2 cellular contexts compared by ENCODE assay signal in the genomic region with DNA sequence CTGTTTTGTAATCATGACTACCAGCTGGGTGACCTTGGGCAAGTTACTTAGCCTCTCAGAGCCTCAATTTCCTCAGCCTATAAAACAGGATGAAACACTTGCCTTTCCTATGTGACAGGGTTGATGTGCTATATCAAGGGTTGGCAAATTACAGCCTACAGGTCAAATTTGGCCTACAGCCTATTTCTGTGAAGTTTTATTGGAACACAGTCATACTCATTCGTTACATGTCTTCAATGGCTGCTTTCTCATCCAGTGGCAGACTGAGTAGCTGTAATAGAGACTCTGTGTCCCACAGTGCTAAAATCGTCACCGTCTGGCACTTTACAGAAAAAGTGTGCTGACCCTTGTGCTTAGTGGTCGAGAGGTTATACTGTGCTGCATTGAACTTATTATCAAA.
TF ChIP-seq lines count a peak whose summit lies in the region.

No MANE protein-coding gene starts in this region.

TF ChIP-seq in HEK293, 187 proteins besides CTCF, POLR2A, EP300 and RAD21 (continued from another document):
- TF ChIP-seq ZNF138 (tag by site-specific recombination; IDR thresholded peaks at IDR 0.05; ENCODE audit: borderline replicate concordance), result no peak
- TF ChIP-seq, protein P1, sequence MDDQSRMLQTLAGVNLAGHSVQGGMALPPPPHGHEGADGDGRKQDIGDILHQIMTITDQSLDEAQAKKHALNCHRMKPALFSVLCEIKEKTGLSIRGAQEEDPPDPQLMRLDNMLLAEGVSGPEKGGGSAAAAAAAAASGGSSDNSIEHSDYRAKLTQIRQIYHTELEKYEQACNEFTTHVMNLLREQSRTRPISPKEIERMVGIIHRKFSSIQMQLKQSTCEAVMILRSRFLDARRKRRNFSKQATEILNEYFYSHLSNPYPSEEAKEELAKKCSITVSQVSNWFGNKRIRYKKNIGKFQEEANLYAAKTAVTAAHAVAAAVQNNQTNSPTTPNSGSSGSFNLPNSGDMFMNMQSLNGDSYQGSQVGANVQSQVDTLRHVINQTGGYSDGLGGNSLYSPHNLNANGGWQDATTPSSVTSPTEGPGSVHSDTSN (CRISPR knock-in tag; IDR thresholded peaks at IDR 0.05), result no peak
- TF ChIP-seq ZNF830 (tag by site-specific recombination; IDR thresholded peaks at IDR 0.05; ENCODE audit: low read depth), result no peak
- TF ChIP-seq ZNF155 (tag by site-specific recombination; IDR thresholded peaks at IDR 0.05), result no peak
- no peak for TF ChIP-seq ZNF785 (tag by site-specific recombination; IDR thresholded peaks at IDR 0.05)
- TF ChIP-seq SCRT1 (tag by site-specific recombination; IDR thresholded peaks at IDR 0.05; ENCODE audit: borderline replicate concordance), result peak; percentile 41; the same call in 1 of the 2 replicates
- no peak for TF ChIP-seq ZNF214 (tag by site-specific recombination; IDR thresholded peaks at IDR 0.05; ENCODE audit: borderline replicate concordance)
- TF ChIP-seq ZNF2 (tag by site-specific recombination; IDR thresholded peaks at IDR 0.05), result no peak
- TF ChIP-seq MEIS1 (CRISPR knock-in tag; IDR thresholded peaks at IDR 0.05; ENCODE audit: borderline replicate concordance), result no peak
- TF ChIP-seq, protein P2, sequence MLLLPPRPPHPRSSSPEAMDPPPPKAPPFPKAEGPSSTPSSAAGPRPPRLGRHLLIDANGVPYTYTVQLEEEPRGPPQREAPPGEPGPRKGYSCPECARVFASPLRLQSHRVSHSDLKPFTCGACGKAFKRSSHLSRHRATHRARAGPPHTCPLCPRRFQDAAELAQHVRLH (tag by site-specific recombination; IDR thresholded peaks at IDR 0.05), result peak; percentile 47; the same call in 1 of the 2 replicates
- peak; percentile 85 for TF ChIP-seq SP7 (tag by site-specific recombination; IDR thresholded peaks at IDR 0.05)
TF ChIP-seq in HEK293: peak in this region for 4.

TF ChIP-seq in GM23338, 12 proteins besides CTCF, POLR2A, EP300 and RAD21 (continued from another document):
- TF ChIP-seq, protein P3, sequence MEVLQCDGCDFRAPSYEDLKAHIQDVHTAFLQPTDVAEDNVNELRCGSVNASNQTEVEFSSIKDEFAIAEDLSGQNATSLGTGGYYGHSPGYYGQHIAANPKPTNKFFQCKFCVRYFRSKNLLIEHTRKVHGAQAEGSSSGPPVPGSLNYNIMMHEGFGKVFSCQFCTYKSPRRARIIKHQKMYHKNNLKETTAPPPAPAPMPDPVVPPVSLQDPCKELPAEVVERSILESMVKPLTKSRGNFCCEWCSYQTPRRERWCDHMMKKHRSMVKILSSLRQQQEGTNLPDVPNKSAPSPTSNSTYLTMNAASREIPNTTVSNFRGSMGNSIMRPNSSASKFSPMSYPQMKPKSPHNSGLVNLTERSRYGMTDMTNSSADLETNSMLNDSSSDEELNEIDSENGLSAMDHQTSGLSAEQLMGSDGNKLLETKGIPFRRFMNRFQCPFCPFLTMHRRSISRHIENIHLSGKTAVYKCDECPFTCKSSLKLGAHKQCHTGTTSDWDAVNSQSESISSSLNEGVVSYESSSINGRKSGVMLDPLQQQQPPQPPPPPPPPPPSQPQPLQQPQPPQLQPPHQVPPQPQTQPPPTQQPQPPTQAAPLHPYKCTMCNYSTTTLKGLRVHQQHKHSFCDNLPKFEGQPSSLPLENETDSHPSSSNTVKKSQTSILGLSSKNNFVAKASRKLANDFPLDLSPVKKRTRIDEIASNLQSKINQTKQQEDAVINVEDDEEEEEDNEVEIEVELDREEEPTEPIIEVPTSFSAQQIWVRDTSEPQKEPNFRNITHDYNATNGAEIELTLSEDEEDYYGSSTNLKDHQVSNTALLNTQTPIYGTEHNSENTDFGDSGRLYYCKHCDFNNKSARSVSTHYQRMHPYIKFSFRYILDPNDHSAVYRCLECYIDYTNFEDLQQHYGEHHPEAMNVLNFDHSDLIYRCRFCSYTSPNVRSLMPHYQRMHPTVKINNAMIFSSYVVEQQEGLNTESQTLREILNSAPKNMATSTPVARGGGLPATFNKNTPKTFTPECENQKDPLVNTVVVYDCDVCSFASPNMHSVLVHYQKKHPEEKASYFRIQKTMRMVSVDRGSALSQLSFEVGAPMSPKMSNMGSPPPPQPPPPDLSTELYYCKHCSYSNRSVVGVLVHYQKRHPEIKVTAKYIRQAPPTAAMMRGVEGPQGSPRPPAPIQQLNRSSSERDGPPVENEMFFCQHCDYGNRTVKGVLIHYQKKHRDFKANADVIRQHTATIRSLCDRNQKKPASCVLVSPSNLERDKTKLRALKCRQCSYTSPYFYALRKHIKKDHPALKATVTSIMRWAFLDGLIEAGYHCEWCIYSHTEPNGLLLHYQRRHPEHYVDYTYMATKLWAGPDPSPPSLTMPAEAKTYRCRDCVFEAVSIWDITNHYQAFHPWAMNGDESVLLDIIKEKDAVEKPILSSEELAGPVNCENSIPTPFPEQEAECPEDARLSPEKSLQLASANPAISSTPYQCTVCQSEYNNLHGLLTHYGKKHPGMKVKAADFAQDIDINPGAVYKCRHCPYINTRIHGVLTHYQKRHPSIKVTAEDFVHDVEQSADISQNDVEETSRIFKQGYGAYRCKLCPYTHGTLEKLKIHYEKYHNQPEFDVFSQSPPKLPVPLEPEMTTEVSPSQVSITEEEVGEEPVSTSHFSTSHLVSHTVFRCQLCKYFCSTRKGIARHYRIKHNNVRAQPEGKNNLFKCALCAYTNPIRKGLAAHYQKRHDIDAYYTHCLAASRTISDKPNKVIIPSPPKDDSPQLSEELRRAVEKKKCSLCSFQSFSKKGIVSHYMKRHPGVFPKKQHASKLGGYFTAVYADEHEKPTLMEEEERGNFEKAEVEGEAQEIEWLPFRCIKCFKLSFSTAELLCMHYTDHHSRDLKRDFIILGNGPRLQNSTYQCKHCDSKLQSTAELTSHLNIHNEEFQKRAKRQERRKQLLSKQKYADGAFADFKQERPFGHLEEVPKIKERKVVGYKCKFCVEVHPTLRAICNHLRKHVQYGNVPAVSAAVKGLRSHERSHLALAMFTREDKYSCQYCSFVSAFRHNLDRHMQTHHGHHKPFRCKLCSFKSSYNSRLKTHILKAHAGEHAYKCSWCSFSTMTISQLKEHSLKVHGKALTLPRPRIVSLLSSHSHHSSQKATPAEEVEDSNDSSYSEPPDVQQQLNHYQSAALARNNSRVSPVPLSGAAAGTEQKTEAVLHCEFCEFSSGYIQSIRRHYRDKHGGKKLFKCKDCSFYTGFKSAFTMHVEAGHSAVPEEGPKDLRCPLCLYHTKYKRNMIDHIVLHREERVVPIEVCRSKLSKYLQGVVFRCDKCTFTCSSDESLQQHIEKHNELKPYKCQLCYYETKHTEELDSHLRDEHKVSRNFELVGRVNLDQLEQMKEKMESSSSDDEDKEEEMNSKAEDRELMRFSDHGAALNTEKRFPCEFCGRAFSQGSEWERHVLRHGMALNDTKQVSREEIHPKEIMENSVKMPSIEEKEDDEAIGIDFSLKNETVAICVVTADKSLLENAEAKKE (CRISPR knock-in tag; IDR thresholded peaks at IDR 0.05), result no peak
- TF ChIP-seq EZH2phosphoT487 (IDR thresholded peaks at IDR 0.05; ENCODE audit: unreplicated experiment) (no peak), EZH2 (IDR thresholded peaks at IDR 0.05; ENCODE audit: low read depth, unreplicated experiment) (no peak), POLR2AphosphoS5 (IDR thresholded peaks at IDR 0.05; ENCODE audit: low read depth) (no peak), NANOG (IDR thresholded peaks at IDR 0.05; ENCODE audit: borderline replicate concordance) (no peak), STAT1 (IDR thresholded peaks at IDR 0.05; ENCODE audit: unreplicated experiment) (no peak), CREB1 (CRISPR knock-in tag; IDR thresholded peaks at IDR 0.05; ENCODE audit: low read depth) (no peak), ZNF331 (CRISPR knock-in tag; IDR thresholded peaks at IDR 0.05; ENCODE audit: low read depth) (no peak), JUNB (IDR thresholded peaks at IDR 0.05; ENCODE audit: unreplicated experiment) (no peak)
- TF ChIP-seq, protein P4, sequence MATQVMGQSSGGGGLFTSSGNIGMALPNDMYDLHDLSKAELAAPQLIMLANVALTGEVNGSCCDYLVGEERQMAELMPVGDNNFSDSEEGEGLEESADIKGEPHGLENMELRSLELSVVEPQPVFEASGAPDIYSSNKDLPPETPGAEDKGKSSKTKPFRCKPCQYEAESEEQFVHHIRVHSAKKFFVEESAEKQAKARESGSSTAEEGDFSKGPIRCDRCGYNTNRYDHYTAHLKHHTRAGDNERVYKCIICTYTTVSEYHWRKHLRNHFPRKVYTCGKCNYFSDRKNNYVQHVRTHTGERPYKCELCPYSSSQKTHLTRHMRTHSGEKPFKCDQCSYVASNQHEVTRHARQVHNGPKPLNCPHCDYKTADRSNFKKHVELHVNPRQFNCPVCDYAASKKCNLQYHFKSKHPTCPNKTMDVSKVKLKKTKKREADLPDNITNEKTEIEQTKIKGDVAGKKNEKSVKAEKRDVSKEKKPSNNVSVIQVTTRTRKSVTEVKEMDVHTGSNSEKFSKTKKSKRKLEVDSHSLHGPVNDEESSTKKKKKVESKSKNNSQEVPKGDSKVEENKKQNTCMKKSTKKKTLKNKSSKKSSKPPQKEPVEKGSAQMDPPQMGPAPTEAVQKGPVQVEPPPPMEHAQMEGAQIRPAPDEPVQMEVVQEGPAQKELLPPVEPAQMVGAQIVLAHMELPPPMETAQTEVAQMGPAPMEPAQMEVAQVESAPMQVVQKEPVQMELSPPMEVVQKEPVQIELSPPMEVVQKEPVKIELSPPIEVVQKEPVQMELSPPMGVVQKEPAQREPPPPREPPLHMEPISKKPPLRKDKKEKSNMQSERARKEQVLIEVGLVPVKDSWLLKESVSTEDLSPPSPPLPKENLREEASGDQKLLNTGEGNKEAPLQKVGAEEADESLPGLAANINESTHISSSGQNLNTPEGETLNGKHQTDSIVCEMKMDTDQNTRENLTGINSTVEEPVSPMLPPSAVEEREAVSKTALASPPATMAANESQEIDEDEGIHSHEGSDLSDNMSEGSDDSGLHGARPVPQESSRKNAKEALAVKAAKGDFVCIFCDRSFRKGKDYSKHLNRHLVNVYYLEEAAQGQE (IDR thresholded peaks at IDR 0.05; ENCODE audit: unreplicated experiment), result no peak
TF ChIP-seq in GM23338: peak in this region for 0.
